ENCODE assay signal across 14 cellular contexts in genomic region chr12:89372584-89373370, GRCh38. TPM values are rescaled to one million over a fixed set of nuclear protein-coding genes. Genes with fewer than 3 reads are reported as not detected.
DNase-seq lines count a peak whose midpoint lies in the region; ATAC-seq, FAIRE-seq and TF ChIP-seq lines count a peak whose summit lies in the region.
"Had no signal": no experiment of that assay in that cellular context is flagged by ENCODE, and none has a peak within 500 bp of the region (broad histone marks: within the 10 kb centered on the region; RNA-seq: fewer than 3 reads in every experiment).

No MANE protein-coding gene starts in this region.

- ATAC-seq in SK-N-SH treated with all-trans-retinoic acid at 6 μM for 48 hours (no peak), lower lobe of right lung (no peak), upper lobe of right lung (no peak), HG02938 (IDR thresholded peaks at IDR 0.05; ENCODE audit: unreplicated experiment) (no peak)
- no peak for ATAC-seq in activated naive CD4-positive, alpha-beta T cell treated with anti-CD3 and anti-CD28 coated beads, Interleukin-2, amount 50 U/mL, for 72 hours

- peak overlapping the region; percentile 37; the same call in 1 of the 2 replicates for H3K9ac ChIP-seq in SK-N-SH
- peak overlapping the region; percentile 6 for H3K9ac ChIP-seq in endothelial cell of umbilical vein (replicated peaks; ENCODE audit: extremely low read depth, insufficient read depth, low read length)

- intact Hi-C loops in endothelial cell of umbilical vein (cut with micrococcal nuclease) (loop anchor here (5.0 kb wide), 2 partner anchors 335 to 425 kb away; partner anchors contain the start of gene ATP2B1), lower lobe of right lung (cut with DNase I) (no loop called here), upper lobe of right lung (cut with DNase I) (no loop called here)

- H3K9me3 Mint-ChIP-seq in activated naive CD4-positive, alpha-beta T cell treated with anti-CD3 and anti-CD28 coated beads, Interleukin-2, amount 50 U/mL, for 72 hours, result peaks cover 0 to 2% of the 10 kb centered on the region in 2 donors
- H3K9me3 Mint-ChIP-seq: activated CD4-positive, alpha-beta T cell treated with anti-CD3 and anti-CD28 coated beads, Interleukin-2, amount 10 ng/mL, durations not matched to agents 7 days and 5 days; central memory CD8-positive, alpha-beta T cell; naive B cell had no signal

- H3K36me3 ChIP-seq in SK-N-SH (replicated peaks in 1 of 2; ENCODE audit: control insufficient read depth in 1 of 2, insufficient read depth in 2 of 2, low read length in 1 of 2) (peaks cover 0 to 3% of the 10 kb centered on the region in 2 experiments), endothelial cell of umbilical vein (ENCODE audit: control insufficient read depth in 2 of 2, extremely low read depth in 1 of 2, insufficient read depth in 2 of 2, low read length in 2 of 2) (no peaks in the 10 kb centered on the region), lower lobe of right lung (no peaks in the 10 kb centered on the region), upper lobe of right lung (no peaks in the 10 kb centered on the region)

- H3K27me3 ChIP-seq in SK-N-SH (ENCODE audit: insufficient read depth) (no peaks in the 10 kb centered on the region), endothelial cell of umbilical vein (ENCODE audit: control insufficient read depth in 2 of 2, insufficient read depth in 2 of 2, low read length in 2 of 2) (no peaks in the 10 kb centered on the region), lower lobe of right lung (ENCODE audit: low read depth) (no peaks in the 10 kb centered on the region), upper lobe of right lung (no peaks in the 10 kb centered on the region)

- H3K27ac ChIP-seq in SK-N-SH (ENCODE audit: low read depth in 2 of 2, low read length in 1 of 2), result peak overlapping the region; percentile 58 to 93
- peak overlapping the region; percentile 90 for H3K27ac ChIP-seq in endothelial cell of umbilical vein (ENCODE audit: insufficient read depth, low read depth, low read length)
- H3K27ac ChIP-seq in lower lobe of right lung, result peak overlapping the region; percentile 38
- H3K27ac ChIP-seq in upper lobe of right lung, result peak overlapping the region; percentile 9

- no peak for TF ChIP-seq RAD21 in SK-N-SH (IDR thresholded peaks at IDR 0.05; ENCODE audit: low read length)

- no peak overlapping the region for H3K27ac Mint-ChIP-seq in activated naive CD4-positive, alpha-beta T cell treated with anti-CD3 and anti-CD28 coated beads, Interleukin-2, amount 50 U/mL, for 72 hours
- H3K27ac Mint-ChIP-seq: activated CD4-positive, alpha-beta T cell treated with anti-CD3 and anti-CD28 coated beads, Interleukin-2, amount 10 ng/mL, durations not matched to agents 7 days and 5 days had no signal

- TF ChIP-seq POLR2A in endothelial cell of umbilical vein (IDR thresholded peaks at IDR 0.05; ENCODE audit: low read depth, low read length), result no peak

- H3K9me3 ChIP-seq in SK-N-SH (no peaks in the 10 kb centered on the region), endothelial cell of umbilical vein (replicated peaks; ENCODE audit: control insufficient read depth, insufficient read depth, low read length) (no peaks in the 10 kb centered on the region), lower lobe of right lung (no peaks in the 10 kb centered on the region), upper lobe of right lung (no peaks in the 10 kb centered on the region)

- H3K79me2 ChIP-seq in SK-N-SH (ENCODE audit: insufficient read depth), result no peaks in the 10 kb centered on the region; the same call in 1 of the 2 replicates
- no peaks in the 10 kb centered on the region for H3K79me2 ChIP-seq in endothelial cell of umbilical vein (ENCODE audit: control insufficient read depth, insufficient read depth, low read length)

- TF ChIP-seq CTCF in SK-N-SH (IDR thresholded peaks at IDR 0.05) (no peak), endothelial cell of umbilical vein (IDR thresholded peaks at IDR 0.05; ENCODE audit: extremely low read depth in 1 of 2, insufficient read depth in 1 of 2, low read depth in 1 of 2, low read length in 2 of 2) (no peak), lower lobe of right lung (IDR thresholded peaks at IDR 0.05) (no peak), upper lobe of right lung (IDR thresholded peaks at IDR 0.05) (no peak)

- H2AFZ ChIP-seq in SK-N-SH (ENCODE audit: low read depth) (0 out of 2 replicates have a peak overlapping the region, but pooled peaks have one; percentile 10), endothelial cell of umbilical vein (ENCODE audit: low read depth, low read length) (no peak overlapping the region)

- no peaks in the 10 kb centered on the region for H3K9me1 ChIP-seq in endothelial cell of umbilical vein (replicated peaks; ENCODE audit: control insufficient read depth, extremely low read depth, insufficient read depth, low read length)

- FAIRE-seq in endothelial cell of umbilical vein (lab: Jason Lieb, UNC), result no peak

- dilution Hi-C loops in endothelial cell of umbilical vein (cut with MboI; ENCODE audit: extremely low pct_ligation_motif_present, low sequenced_read_pairs), result no loop called here

- peak overlapping the region; percentile 16; the same call in 1 of the 2 replicates for H3K4me2 ChIP-seq in SK-N-SH
- no peak overlapping the region for H3K4me2 ChIP-seq in endothelial cell of umbilical vein (ENCODE audit: insufficient read depth, low read length)

- no peak for DNase-seq in SK-N-SH
- no peak for DNase-seq in endothelial cell of umbilical vein (ENCODE audit: low read depth, low spot score)
- DNase-seq in lower lobe of right lung, result no peak
- DNase-seq in upper lobe of right lung, result no peak
- DNase-seq in activated naive CD4-positive, alpha-beta T cell treated with anti-CD3 and anti-CD28 coated beads, Interleukin-2, amount 50 U/mL, for 72 hours (ENCODE audit: low spot score in 2 of 2), result no peak
- no peak for DNase-seq in NCI-H2171 (lab: John Stamatoyannopoulos, UW)
- DNase-seq: activated CD4-positive, alpha-beta T cell treated with anti-CD3 and anti-CD28 coated beads, Interleukin-2, amount 10 ng/mL, durations not matched to agents 7 days and 5 days; COR-L47; MV-4-11; naive B cell; NCI-H345 had no signal

- H3K9me2 ChIP-seq in SK-N-SH, result no peaks in the 10 kb centered on the region

- H3K36me3 Mint-ChIP-seq in activated naive CD4-positive, alpha-beta T cell treated with anti-CD3 and anti-CD28 coated beads, Interleukin-2, amount 50 U/mL, for 72 hours, result peaks cover 0 to 2% of the 10 kb centered on the region in 2 donors

- POLR2A ChIA-PET in SK-N-SH (lab: Yijun Ruan, JAX), result no interaction called here
- POLR2A ChIA-PET in endothelial cell of umbilical vein (lab: Charles Lee), result interaction anchor here (0.7 to 2.2 kb wide), 2 partner anchors 18 to 293 kb away, joined by 4 read pairs; no protein-coding TSS in a partner anchor

- no peak for TF ChIP-seq EP300 in SK-N-SH (IDR thresholded peaks at IDR 0.05; ENCODE audit: borderline replicate concordance in 1 of 2, low read depth in 1 of 2, low read length in 1 of 2)

- H3K4me3 ChIP-seq in SK-N-SH (ENCODE audit: low read depth in 2 of 2, low read length in 1 of 2) (no peak overlapping the region), endothelial cell of umbilical vein (replicated peaks in 1 of 3; ENCODE audit: insufficient read depth in 1 of 3, low read depth in 1 of 3, low read length in 3 of 3) (no peak overlapping the region), lower lobe of right lung (no peak overlapping the region), upper lobe of right lung (no peak overlapping the region)

- peaks cover 18 to 61% of the 10 kb centered on the region in 2 experiments for H3K4me1 ChIP-seq in SK-N-SH (ENCODE audit: control insufficient read depth in 1 of 2, insufficient read depth in 2 of 2, low read depth in 1 of 2, low read length in 1 of 2)
- H3K4me1 ChIP-seq in endothelial cell of umbilical vein (ENCODE audit: control insufficient read depth, extremely low read depth, insufficient read depth, low read length), result peaks cover 87% of the 10 kb centered on the region
- H3K4me1 ChIP-seq in lower lobe of right lung, result peaks cover 41% of the 10 kb centered on the region
- H3K4me1 ChIP-seq in upper lobe of right lung, result peaks cover 31% of the 10 kb centered on the region

- peaks cover 43% of the 10 kb centered on the region for H3F3A ChIP-seq in SK-N-SH (replicated peaks; ENCODE audit: insufficient read depth)

- CTCF ChIA-PET in SK-N-SH (lab: Yijun Ruan, JAX) (interaction anchor here (0.9 to 1.4 kb wide), 2 partner anchors 11 to 89 kb away, joined by 4 to 5 read pairs; no protein-coding TSS in a partner anchor), endothelial cell of umbilical vein (lab: Charles Lee) (interaction anchor here (0.9 to 9.2 kb wide), 4 partner anchors 19 to 353 kb away, joined by 3 to 49 read pairs (median 4); partner anchors contain the start of gene DUSP6)

- WGBS in SK-N-SH (ENCODE audit: low lambda C conversion rate), result 95% methylated on average over 6 of the region's 6 CpGs

- BruUV-seq in endothelial cell of umbilical vein (replicated peaks; lab: Mats Ljungman, UMichigan), result no TSS peak

- H4K20me1 ChIP-seq in SK-N-SH (ENCODE audit: insufficient read depth), result no peaks in the 10 kb centered on the region
- no peaks in the 10 kb centered on the region for H4K20me1 ChIP-seq in endothelial cell of umbilical vein (replicated peaks; ENCODE audit: control insufficient read depth, extremely low read depth, insufficient read depth, low read length)

TF ChIP-seq in SK-N-SH treated with all-trans-retinoic acid at 6 μM for 48 hours, 23 proteins besides CTCF, POLR2A, EP300 and RAD21:
- TF ChIP-seq TCF4 (CRISPR knock-in tag; IDR thresholded peaks at IDR 0.05; ENCODE audit: borderline replicate concordance) (no peak), RARB (CRISPR knock-in tag; IDR thresholded peaks at IDR 0.05) (no peak)

TF ChIP-seq in endothelial cell of umbilical vein, 7 proteins besides CTCF, POLR2A, EP300 and RAD21 (continues in another document):
- no peak for TF ChIP-seq MYC (IDR thresholded peaks at IDR 0.05; ENCODE audit: low read depth, low read length)
- no peak for TF ChIP-seq FOS (IDR thresholded peaks at IDR 0.05; ENCODE audit: borderline replicate concordance, insufficient read depth, low read length)

RNA-seq across cellular contexts. Expression of gene DUSP6, which starts 20.5 kb away (rescaled TPM):
- 64.8 and 71.4 TPM in 2 replicates for polyA plus RNA-seq in SK-N-SH (2012; rRNA removed)
- 37.6 and 45.0 TPM in 2 replicates for polyA plus RNA-seq in SK-N-SH (2012; cell fraction: cytosol; rRNA removed)
- polyA plus RNA-seq in SK-N-SH (2012; cell fraction: nucleus; rRNA removed), result 225 and 270 TPM in 2 replicates
- total RNA-seq in endothelial cell of umbilical vein, result 148 and 200 TPM in 2 replicates
- polyA plus RNA-seq in endothelial cell of umbilical vein, result 149 and 171 TPM in 2 replicates
- 139 and 150 TPM in 2 replicates for polyA plus RNA-seq in endothelial cell of umbilical vein (2011; cell fraction: cytosol; rRNA removed)
- polyA plus RNA-seq in endothelial cell of umbilical vein (2011; cell fraction: nucleus; rRNA removed), result 438 and 510 TPM in 2 replicates
- 142 and 205 TPM in 2 replicates for polyA plus RNA-seq in endothelial cell of umbilical vein (2012)
- 318 and 353 TPM in 2 replicates for polyA minus RNA-seq in endothelial cell of umbilical vein
- polyA minus RNA-seq in endothelial cell of umbilical vein (2011; cell fraction: cytosol; rRNA and poly(A)+ RNA removed), result 2.6 TPM
- polyA minus RNA-seq in endothelial cell of umbilical vein (2011; cell fraction: nucleus; rRNA and poly(A)+ RNA removed), result 428 and 523 TPM in 2 replicates
- total RNA-seq in lower lobe of right lung, result 196 TPM
- total RNA-seq in upper lobe of right lung, result 110 TPM
- total RNA-seq in activated naive CD4-positive, alpha-beta T cell treated with anti-CD3 and anti-CD28 coated beads, Interleukin-2, amount 50 U/mL, for 72 hours, result 10 to 100 TPM; 25.3 to 39.1 TPM

Comparison
In these comparisons a context has a peak if more than half of its experiments do, and no peak if none do; other contexts are left out.
1. H3K27ac ChIP-seq: peak in every context shown above with its lines; median percentile 90 in endothelial cell of umbilical vein; 76 in SK-N-SH; 38 in lower lobe of right lung; 9 in upper lobe of right lung.